ENCODE assay signal across 19 cellular contexts in genomic region chr2:65583061-65583460, GRCh38.
DNase-seq lines count a peak whose midpoint lies in the region; ATAC-seq and TF ChIP-seq lines count a peak whose summit lies in the region.
"Had no signal": no experiment of that assay in that cellular context is flagged by ENCODE, and none has a peak within 500 bp of the region (broad histone marks: within the 10 kb centered on the region; RNA-seq: fewer than 3 reads in every experiment).

No MANE protein-coding gene starts in this region.

- H3K4me1 ChIP-seq in GM23338 (ENCODE audit: insufficient read depth) = 0 out of 2 replicates have a peak, but pooled peaks cover 5% of the 10 kb centered on the region
- H3K4me1 ChIP-seq in spleen = no peaks in the 10 kb centered on the region
- no peaks in the 10 kb centered on the region for H3K4me1 ChIP-seq in SJCRH30

- no peak overlapping the region for H3K27ac Mint-ChIP-seq in GM23338
- H3K27ac Mint-ChIP-seq: CD14-positive monocyte, T-cell had no signal

- no peaks in the 10 kb centered on the region for H3F3A ChIP-seq in GM23338 (replicated peaks; ENCODE audit: low read depth)

- H3K9me2 ChIP-seq in GM23338 (ENCODE audit: insufficient read depth) = peaks cover 3% of the 10 kb centered on the region; the same call in 1 of the 2 replicates

- H3K4me2 ChIP-seq in GM23338 = no peak overlapping the region
- H3K4me2 ChIP-seq: KMS-11 had no signal

- 77 to 85% (median 84%) methylated on average over 11 of the region's 11 CpGs for WGBS in spleen, 5 donors

- no peak for TF ChIP-seq POLR2A in spleen (IDR thresholded peaks at IDR 0.05)

- H4K20me1 ChIP-seq in GM23338 (replicated peaks; ENCODE audit: insufficient read depth) = no peaks in the 10 kb centered on the region

- H3K79me2 ChIP-seq in GM23338 (replicated peaks; ENCODE audit: insufficient read depth) = no peaks in the 10 kb centered on the region

- H2AFZ ChIP-seq in GM23338 = peak overlapping the region; percentile 28; the same call in 1 of the 2 replicates

- H3K27ac ChIP-seq in GM23338 (ENCODE audit: low read depth) (no peak overlapping the region), spleen (no peak overlapping the region), SJCRH30 (no peak overlapping the region)
- H3K27ac ChIP-seq: KMS-11, SK-N-MC had no signal

- H3K9me3 ChIP-seq in spleen (no peaks in the 10 kb centered on the region), SJCRH30 (replicated peaks) (no peaks in the 10 kb centered on the region)

- ATAC-seq in GM23338 (peak; percentile 37; the same call in 1 of the 3 replicates), esophagus mucosa (peak; percentile 20)
- ATAC-seq in activated CD4-positive, CD25-positive, alpha-beta regulatory T cell treated with anti-CD3 and anti-CD28 coated beads, Interleukin-2, amount 50 U/mL, for 24 hours = no peak
- ATAC-seq: T-cell had no signal

- peaks cover 10% of the 10 kb centered on the region for H3K4me1 Mint-ChIP-seq in GM23338
- H3K4me1 Mint-ChIP-seq: CD14-positive monocyte, T-cell had no signal

- H3K9me3 Mint-ChIP-seq in GM23338 = no peaks in the 10 kb centered on the region; the same call in 2 of the 3 replicates
- H3K9me3 Mint-ChIP-seq: T-cell had no signal

- H3K27me3 Mint-ChIP-seq in GM23338 (ENCODE audit: insufficient read depth, low read depth, poor library complexity) = peaks cover 2% of the 10 kb centered on the region

- intact Hi-C loops in spleen (cut with DNase I; ENCODE audit: low total_unique reads) = no loop called here

- TF ChIP-seq CTCF in GM23338 (conservative IDR thresholded peaks at IDR 0.05; ENCODE audit: low read depth in 2 of 2) (no peak), spleen (IDR thresholded peaks at IDR 0.05 in 8 of 11, conservative IDR thresholded peaks at IDR 0.05 in 3 of 11) (no peak)

- H3K36me3 Mint-ChIP-seq in GM23338 (ENCODE audit: low read depth) = no peaks in the 10 kb centered on the region
- H3K36me3 Mint-ChIP-seq: CD14-positive monocyte, T-cell had no signal

- H3K4me3 ChIP-seq in GM23338 = no peak overlapping the region
- H3K4me3 ChIP-seq in spleen = no peak overlapping the region
- no peak overlapping the region for H3K4me3 ChIP-seq in SJCRH30
- H3K4me3 ChIP-seq: SK-N-MC had no signal

- no peak overlapping the region for H3K4me3 Mint-ChIP-seq in GM23338
- H3K4me3 Mint-ChIP-seq: CD14-positive monocyte, T-cell had no signal

- DNase-seq in GM23338 (ENCODE audit: low spot score) = no peak
- peak; percentile 24 for DNase-seq in NCI-H2171 (lab: John Stamatoyannopoulos, UW)
- DNase-seq in spleen = peak; percentile 45
- no peak for DNase-seq in SJCRH30
- DNase-seq in HUDEP-2 (lab: John Stamatoyannopoulos, UW; ENCODE audit: unreplicated experiment in 76 of 76) = no peak
- DNase-seq: ACHN, H7, NCI-H1417, NCI-H1930, NCI-H446 treated with DMSO at 0.1 percent for 48 hours, NCI-H748 treated with DMSO at 0.1 percent for 48 hours, OCI-M1, Right ventricle myocardium superior, T-cell had no signal

- no peaks in the 10 kb centered on the region for H3K36me3 ChIP-seq in GM23338 (ENCODE audit: insufficient read depth)
- no peaks in the 10 kb centered on the region for H3K36me3 ChIP-seq in spleen
- no peaks in the 10 kb centered on the region for H3K36me3 ChIP-seq in SJCRH30

- H3K27me3 ChIP-seq in GM23338 (ENCODE audit: insufficient read depth) (no peaks in the 10 kb centered on the region), spleen (replicated peaks in 1 of 7) (no peaks in the 10 kb centered on the region), SJCRH30 (no peaks in the 10 kb centered on the region)

TF ChIP-seq in GM23338, 12 proteins besides CTCF, POLR2A, EP300 and RAD21 (continues in another document):
- TF ChIP-seq POLR2AphosphoS5 (IDR thresholded peaks at IDR 0.05; ENCODE audit: low read depth) (no peak), REST (IDR thresholded peaks at IDR 0.05; ENCODE audit: unreplicated experiment) (no peak), NANOG (IDR thresholded peaks at IDR 0.05; ENCODE audit: borderline replicate concordance) (no peak), JUNB (IDR thresholded peaks at IDR 0.05; ENCODE audit: unreplicated experiment) (no peak), CREB1 (CRISPR knock-in tag; IDR thresholded peaks at IDR 0.05; ENCODE audit: low read depth) (no peak), EZH2 (IDR thresholded peaks at IDR 0.05; ENCODE audit: low read depth, unreplicated experiment) (no peak), ZNF114 (CRISPR knock-in tag; IDR thresholded peaks at IDR 0.05) (no peak), EZH2phosphoT487 (IDR thresholded peaks at IDR 0.05; ENCODE audit: unreplicated experiment) (no peak), ZNF331 (CRISPR knock-in tag; IDR thresholded peaks at IDR 0.05; ENCODE audit: low read depth) (no peak)

Comparison
In these comparisons a context has a peak if more than half of its experiments do, and no peak if none do; other contexts are left out.
1. ATAC-seq: peak in GM23338 (single experiment) and esophagus mucosa (single experiment); none in activated CD4-positive, CD25-positive, alpha-beta regulatory T cell treated with anti-CD3 and anti-CD28 coated beads, Interleukin-2, amount 50 U/mL, for 24 hours (0 of 2).
2. DNase-seq: peak in NCI-H2171 (single experiment) and spleen (single experiment); none in GM23338 (single experiment), SJCRH30 (0 of 2) and HUDEP-2 (0 of 76).